8 cellular contexts compared by ENCODE assay signal in genomic region chr13:73388586-73388985, GRCh38.
"Had no signal": no experiment of that assay in that cellular context is flagged by ENCODE, and none has a peak within 500 bp of the region (broad histone marks: within the 10 kb centered on the region; RNA-seq: fewer than 3 reads in every experiment).

No MANE protein-coding gene starts in this region.

- H3K9ac ChIP-seq: GM23248 had no signal

- H3K36me3 ChIP-seq: HAP-1 had no signal

- DNase-seq: GM23248, GOT3, H7, HFFc6, KBM-7 had no signal

- H2AFZ ChIP-seq: GM23248 had no signal

- H3K4me3 ChIP-seq: GM23248, HAP-1 had no signal

- H3K9me3 ChIP-seq: HAP-1 had no signal

- ATAC-seq: HCT116, HepG2 had no signal

- H3K27ac ChIP-seq: GM23248 had no signal

- H3K4me1 ChIP-seq: HAP-1 had no signal
